21 cellular contexts compared by ENCODE assay signal in the genomic region with DNA sequence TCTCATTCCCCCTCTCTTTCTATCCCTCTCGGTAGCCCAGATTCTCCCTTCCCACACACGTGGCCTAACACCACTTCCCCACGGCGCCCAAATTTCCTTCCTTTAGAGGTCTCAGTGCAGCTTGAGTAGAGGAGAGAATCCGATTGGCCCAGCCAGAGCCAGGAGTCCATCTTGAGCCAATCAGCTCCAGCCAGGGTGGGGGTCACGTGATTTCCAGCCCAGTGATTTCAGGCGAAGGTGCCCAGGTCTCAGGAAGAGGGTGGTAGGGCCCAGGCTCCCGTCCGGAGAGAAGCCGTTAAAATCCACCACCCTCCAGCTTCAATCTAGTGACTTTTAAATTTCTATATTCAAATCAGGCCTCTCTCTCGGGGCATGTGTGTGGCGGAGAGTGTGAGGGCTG. TPM values are rescaled to one million over a fixed set of nuclear protein-coding genes. Genes with fewer than 3 reads are reported as not detected.
DNase-seq lines count a peak whose midpoint lies in the region; ATAC-seq, FAIRE-seq and TF ChIP-seq lines count a peak whose summit lies in the region.
"Had no signal": no experiment of that assay in that cellular context is flagged by ENCODE, and none has a peak within 500 bp of the region (broad histone marks: within the 10 kb centered on the region; RNA-seq: fewer than 3 reads in every experiment).

No MANE protein-coding gene starts in this region.

- no peak overlapping the region for H3K4me2 ChIP-seq in HCT116 (ENCODE audit: low read length)
- no peak overlapping the region for H3K4me2 ChIP-seq in K562 (ENCODE audit: insufficient read depth, low read length)

- no peaks in the 10 kb centered on the region for H3K9me1 ChIP-seq in K562 (ENCODE audit: control insufficient read depth, insufficient read depth, low read length)

- RAD21 ChIA-PET in HCT116 (lab: Charles Lee; ENCODE audit: low non-redundant PET in 1 of 2, low total read pairs in 2 of 2, uncharacterized antibody in 2 of 2, unreplicated experiment in 2 of 2) = no interaction called here

- H3K4me1 ChIP-seq in HCT116 (ENCODE audit: control insufficient read depth in 1 of 2, insufficient read depth in 2 of 2, low read length in 2 of 2) = peaks cover 0 to 8% of the 10 kb centered on the region in 2 experiments; a peak in 2 of 4 replicates
- H3K4me1 ChIP-seq in K562 (replicated peaks in 1 of 2; ENCODE audit: control insufficient read depth in 2 of 2, insufficient read depth in 2 of 2, low read length in 2 of 2) = no peaks in the 10 kb centered on the region
- H3K4me1 ChIP-seq: HAP-1, SJSA1 had no signal

- WGBS in K562 (ENCODE audit: insufficient coverage, low coverage, missing lambda C conversion rate) = 6% methylated on average over 11 of the region's 12 CpGs

- intact Hi-C loops in HCT116 (cut with micrococcal nuclease) = no loop called here
- intact Hi-C loops in K562 (cut with micrococcal nuclease) = no loop called here
- intact Hi-C loops in sciatic nerve (cut with DNase I) = no loop called here

- H3K79me2 ChIP-seq in HCT116 (ENCODE audit: insufficient read depth, low read length) = no peaks in the 10 kb centered on the region
- H3K79me2 ChIP-seq in K562 (ENCODE audit: control insufficient read depth, insufficient read depth, low read length) = no peaks in the 10 kb centered on the region

- ATAC-seq in HCT116 (peak; percentile 54), K562 (peak; percentile 59), sciatic nerve (no peak), HG02588 (IDR thresholded peaks at IDR 0.05; ENCODE audit: unreplicated experiment) (no peak), GM19351 (IDR thresholded peaks at IDR 0.05; ENCODE audit: unreplicated experiment) (no peak), HG02759 (IDR thresholded peaks at IDR 0.05; ENCODE audit: unreplicated experiment) (no peak)
- ATAC-seq: CD8-positive, alpha-beta T cell; T-cell had no signal

- TF ChIP-seq EP300 in K562 (IDR thresholded peaks at IDR 0.05; ENCODE audit: low read length) = no peak

- H4K20me1 ChIP-seq in HCT116 (ENCODE audit: insufficient read depth) (no peaks in the 10 kb centered on the region), K562 (replicated peaks; ENCODE audit: control insufficient read depth, insufficient read depth, low read length) (no peaks in the 10 kb centered on the region)

- no peak overlapping the region for H3K9ac ChIP-seq in HCT116 (ENCODE audit: low read length)
- H3K9ac ChIP-seq in K562 (ENCODE audit: insufficient read depth in 1 of 2, low read depth in 2 of 2, low read length in 2 of 2) = no peak overlapping the region

- TF ChIP-seq RAD21 in HCT116 (IDR thresholded peaks at IDR 0.05; ENCODE audit: low read depth) (no peak), K562 (CRISPR knock-in tag; conservative IDR thresholded peaks at IDR 0.05 in 1 of 2, IDR thresholded peaks at IDR 0.05 in 1 of 2) (no peak)

- H3K9me3 ChIP-seq in HCT116 (ENCODE audit: control insufficient read depth in 1 of 2, insufficient read depth in 1 of 2, low read depth in 1 of 2, low read length in 2 of 2) (no peaks in the 10 kb centered on the region), K562 (replicated peaks; ENCODE audit: control insufficient read depth, insufficient read depth, low read depth, low read length) (no peaks in the 10 kb centered on the region)
- H3K9me3 ChIP-seq: HAP-1, SJSA1 had no signal

- CTCF ChIA-PET in HCT116 (lab: Charles Lee) (no interaction called here), K562 (lab: Yijun Ruan, JAX; ENCODE audit: low intra/inter-chr PET ratio) (no interaction called here)

- BruUV-seq in HCT116 (replicated peaks; lab: Mats Ljungman, UMichigan) (no TSS peak), K562 (replicated peaks; lab: Mats Ljungman, UMichigan) (no TSS peak)

- no peaks in the 10 kb centered on the region for H3K36me3 ChIP-seq in HCT116 (ENCODE audit: control insufficient read depth in 1 of 2, insufficient read depth in 2 of 2, low read length in 2 of 2)
- H3K36me3 ChIP-seq in K562 (ENCODE audit: control insufficient read depth, insufficient read depth, low read length) = no peaks in the 10 kb centered on the region
- H3K36me3 ChIP-seq: HAP-1, SJSA1 had no signal

- in situ Hi-C loops in K562 (cut with MboI) = no loop called here

- H3K27ac ChIP-seq in HCT116 (ENCODE audit: low read depth, low read length) = no peak overlapping the region
- H3K27ac ChIP-seq in K562 (ENCODE audit: extremely low read depth, low read depth, low read length) = no peak overlapping the region
- H3K27ac ChIP-seq: SJSA1 had no signal

- no peaks in the 10 kb centered on the region for H3K9me2 ChIP-seq in HCT116 (ENCODE audit: insufficient read depth)

- DNase-seq in Daoy (ENCODE audit: low read depth) = peak; percentile 5
- no peak for DNase-seq in HCT116 (ENCODE audit: low read depth, low spot score)
- peak; percentile 3 to 60 (median 56) for DNase-seq in K562 (ENCODE audit: extremely low read depth in 1 of 4, low spot score in 3 of 4)
- DNase-seq in iPS-NIHi7 (ENCODE audit: extremely low spot score) = peak; percentile 38
- DNase-seq in sciatic nerve (ENCODE audit: low spot score) = no peak
- DNase-seq: CD8-positive, alpha-beta T cell; EL; Kasumi-1; NCI-H1417; NCI-H1930; NCI-H2171; NCI-H510A; OCI-M1; T-cell had no signal

- TF ChIP-seq POLR2A in HCT116 (IDR thresholded peaks at IDR 0.05; ENCODE audit: borderline replicate concordance, extremely low read depth, insufficient read depth, insufficient read length) (no peak), K562 (conservative IDR thresholded peaks at IDR 0.05) (no peak)

- POLR2A ChIA-PET in HCT116 (lab: Charles Lee) = no interaction called here
- POLR2A ChIA-PET in K562 (lab: Yijun Ruan, JAX) = no interaction called here

- no peak for TF ChIP-seq CTCF in HCT116 (IDR thresholded peaks at IDR 0.05 in 2 of 3, conservative IDR thresholded peaks at IDR 0.05 in 1 of 3; ENCODE audit: borderline replicate concordance in 1 of 3, insufficient read depth in 1 of 3, low read depth in 2 of 3, low read length in 2 of 3)
- no peak for TF ChIP-seq CTCF in K562 (IDR thresholded peaks at IDR 0.05 in 2 of 3, conservative IDR thresholded peaks at IDR 0.05 in 1 of 3; ENCODE audit: insufficient read depth in 2 of 3, low read depth in 1 of 3, low read length in 3 of 3)

- no peak for FAIRE-seq in K562 (lab: Jason Lieb, UNC)

- H2AFZ ChIP-seq in HCT116 (ENCODE audit: low read depth, low read length, poor library complexity, severe bottlenecking) = no peak overlapping the region
- no peak overlapping the region for H2AFZ ChIP-seq in K562 (ENCODE audit: low read depth, low read length)

- no peak overlapping the region for H3K4me3 ChIP-seq in HCT116 (replicated peaks in 1 of 2; ENCODE audit: low read depth in 1 of 2, low read length in 2 of 2)
- H3K4me3 ChIP-seq in K562 = no peak overlapping the region
- H3K4me3 ChIP-seq: HAP-1, SJSA1 had no signal

- H3K27me3 ChIP-seq in HCT116 (ENCODE audit: insufficient read depth, low read length) (no peaks in the 10 kb centered on the region), K562 (ENCODE audit: control insufficient read depth in 2 of 2, insufficient read depth in 2 of 2, low read length in 2 of 2) (peaks cover 4 to 30% of the 10 kb centered on the region in 2 experiments; a peak in 4 of 5 replicates)

TF ChIP-seq in HCT116, 20 proteins besides CTCF, POLR2A, EP300 and RAD21 (continues in another document):
- no peak for TF ChIP-seq ELF1 (IDR thresholded peaks at IDR 0.05; ENCODE audit: borderline replicate concordance, low read depth)

TF ChIP-seq in K562, 482 proteins besides CTCF, POLR2A, EP300 and RAD21 (continues in another document):
- TF ChIP-seq USF1 (CRISPR knock-in tag; IDR thresholded peaks at IDR 0.05) (peak; percentile 34; the same call in 1 of the 2 replicates), STAG1 (CRISPR knock-in tag; IDR thresholded peaks at IDR 0.05; ENCODE audit: borderline replicate concordance) (no peak), NR0B1 (IDR thresholded peaks at IDR 0.05; ENCODE audit: partially characterized antibody) (no peak), ETV6 (IDR thresholded peaks at IDR 0.05; ENCODE audit: borderline replicate concordance in 1 of 2, low read depth in 2 of 2, low read length in 1 of 2) (no peak), ETV6 (CRISPR knock-in tag; IDR thresholded peaks at IDR 0.05; ENCODE audit: borderline replicate concordance) (no peak)

RNA-seq across cellular contexts. Expression of gene MYL2, which starts 45.2 kb away (rescaled TPM):
- not detected in 2 replicates for total RNA-seq in Daoy (2014; rRNA removed; shearing (Covaris generic))
- total RNA-seq in HCT116 (2021; ENCODE audit: unreplicated experiment) = 0.39 TPM
- polyA plus RNA-seq in HCT116 (2012) = 1.3 and 2.3 TPM in 2 replicates
- not detected in 2 replicates for total RNA-seq in K562 (2011; cell fraction: chromatin; rRNA removed; ENCODE audit: low replicate concordance)
- total RNA-seq in K562 (2011; cell fraction: nucleolus; rRNA removed) = not detected in 2 replicates
- not detected in 2 replicates for total RNA-seq in K562 (2011; cell fraction: nucleoplasm; rRNA removed)
- not detected in 2 replicates for total RNA-seq in K562 (2014; rRNA removed)
- total RNA-seq in K562 (2014; rRNA removed; fragmentation: Illumina TruSeq; extraction: Trizol) = not detected in 2 replicates
- total RNA-seq in K562 (2015; rRNA removed; fragmentation: Illumina TruSeq; extraction: Trizol) = not detected in 2 replicates
- total RNA-seq in K562 (2021) = not detected in 2 replicates
- polyA plus RNA-seq in K562 (2011; rRNA removed) = not detected in 2 replicates
- polyA plus RNA-seq in K562 (2011; cell fraction: cytosol; rRNA removed) = not detected in 2 replicates
- polyA plus RNA-seq in K562 (2011; cell fraction: nucleus; rRNA removed) = not detected in 2 replicates
- polyA plus RNA-seq in K562 (2012) = not detected in 2 replicates
- polyA plus RNA-seq in K562 (2014; fragmentation: Illumina TruSeq; extraction: Trizol) = not detected in 2 replicates
- polyA plus RNA-seq in K562 (2014; fragmentation: Nextera tagmentation; extraction: Ambion mirVana) = not detected
- polyA plus RNA-seq in K562 (2014; rRNA removed) = not detected in 2 replicates
- polyA minus RNA-seq in K562 (2011; rRNA and poly(A)+ RNA removed) = not detected in 2 replicates
- not detected in 2 replicates for polyA minus RNA-seq in K562 (2011; cell fraction: cytosol; rRNA and poly(A)+ RNA removed)
- polyA minus RNA-seq in K562 (2011; cell fraction: nucleus; rRNA and poly(A)+ RNA removed) = not detected in 2 replicates
- total RNA-seq in sciatic nerve = not detected
- total RNA-seq: CD8-positive, alpha-beta T cell; SJSA1; T-cell had no signal
- polyA plus RNA-seq: AG04450, BJ had no signal

Comparison
In these comparisons a context has a peak if more than half of its experiments do, and no peak if none do; other contexts are left out.
1. DNase-seq: peak in Daoy (single experiment), K562 (4 of 4) and iPS-NIHi7 (single experiment); none in HCT116 (single experiment) and sciatic nerve (single experiment).
2. ATAC-seq: peak in HCT116 (single experiment) and K562 (single experiment); none in sciatic nerve (single experiment), HG02588 (single experiment), GM19351 (single experiment) and HG02759 (single experiment).